Comparison of ENCODE assay signal across 9 cellular contexts in genomic region chr2:102826904-102827303, GRCh38.
DNase-seq lines count a peak whose midpoint lies in the region; ATAC-seq, FAIRE-seq and TF ChIP-seq lines count a peak whose summit lies in the region.
"Had no signal": no experiment of that assay in that cellular context is flagged by ENCODE, and none has a peak within 500 bp of the region (broad histone marks: within the 10 kb centered on the region; RNA-seq: fewer than 3 reads in every experiment).

No MANE protein-coding gene starts in this region.

- no peak for ATAC-seq in HG03139 (IDR thresholded peaks at IDR 0.05; ENCODE audit: unreplicated experiment)
- ATAC-seq in HG02981 (IDR thresholded peaks at IDR 0.05; ENCODE audit: unreplicated experiment): no peak

- no peak for FAIRE-seq in H54 (lab: Jason Lieb, UNC)

- H3K27me3 ChIP-seq in adipocyte (replicated peaks; ENCODE audit: control insufficient read depth, insufficient read depth, low read length): no peaks in the 10 kb centered on the region

- no peak overlapping the region for H3K4me3 ChIP-seq in adipocyte (ENCODE audit: low read length)

- H3K9ac ChIP-seq in adipocyte (ENCODE audit: low read length): no peak overlapping the region

- DNase-seq in DMS53 treated with DMSO at 0.1 percent for 48 hours (lab: John Stamatoyannopoulos, UW; ENCODE audit: unreplicated experiment): peak; percentile 38
- peak; percentile 69 to 89 for DNase-seq in NCI-H2081 (lab: John Stamatoyannopoulos, UW)
- peak; percentile 65 for DNase-seq in adipocyte (ENCODE audit: low read depth)
- DNase-seq in midbrain (lab: John Stamatoyannopoulos, UW): peak; percentile 2
- no peak for DNase-seq in NCI-H226
- DNase-seq in H54 (ENCODE audit: insufficient read length, low spot score): no peak
- DNase-seq: Calu3 had no signal

- peaks cover 6% of the 10 kb centered on the region for H3K4me1 ChIP-seq in adipocyte (ENCODE audit: control insufficient read depth, insufficient read depth, low read length)

- no peak for TF ChIP-seq POLR2A in H54 (IDR thresholded peaks at IDR 0.05; ENCODE audit: low read depth, low read length)

- no peaks in the 10 kb centered on the region for H3K9me3 ChIP-seq in adipocyte (ENCODE audit: control insufficient read depth, low read length)

- H3K36me3 ChIP-seq in adipocyte (ENCODE audit: control insufficient read depth, insufficient read depth, low read length, severe bottlenecking): no peaks in the 10 kb centered on the region

Comparison
In these comparisons a context has a peak if more than half of its experiments do, and no peak if none do; other contexts are left out.
1. DNase-seq: peak in DMS53 treated with DMSO at 0.1 percent for 48 hours (single experiment), NCI-H2081 (2 of 2), adipocyte (single experiment) and midbrain (single experiment); none in NCI-H226 (single experiment) and H54 (single experiment).